7 cellular contexts compared by ENCODE assay signal in genomic region chr7:336149-336533, GRCh38. TPM values are rescaled to one million over a fixed set of nuclear protein-coding genes. Genes with fewer than 3 reads are reported as not detected.
"Had no signal": no experiment of that assay in that cellular context is flagged by ENCODE, and none has a peak within 500 bp of the region (broad histone marks: within the 10 kb centered on the region; RNA-seq: fewer than 3 reads in every experiment).

No MANE protein-coding gene starts in this region.

RNA-seq across cellular contexts. Expression of gene FOXL3, which starts 46.2 kb away (rescaled TPM):
- total RNA-seq: GM23248, GM23338, H1, H4, H7, H9, HFFc6 had no signal
- polyA plus RNA-seq: GM23248, GM23338, H1 had no signal
